Comparison of ENCODE assay signal across 26 cellular contexts in the genomic region with DNA sequence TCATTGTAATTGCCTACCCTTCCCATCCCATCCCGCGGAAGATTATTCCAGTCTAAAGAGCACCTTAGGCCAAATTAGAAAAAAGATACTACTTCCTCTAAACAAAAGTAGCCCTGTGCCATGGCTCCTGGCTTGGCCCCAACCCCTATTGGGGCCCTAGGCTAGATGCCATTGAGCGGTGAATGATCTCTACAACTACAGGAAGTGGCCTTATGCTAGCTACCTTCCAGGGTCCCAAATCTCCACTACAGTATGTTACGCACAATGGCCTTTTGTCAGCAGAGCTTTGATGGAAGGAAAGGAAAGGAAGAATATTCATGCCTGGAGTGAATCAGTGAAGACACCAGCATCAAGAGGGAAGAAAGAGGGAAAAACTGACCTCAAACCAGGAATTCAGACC.
"Had no signal": no experiment of that assay in that cellular context is flagged by ENCODE, and none has a peak within 500 bp of the region (broad histone marks: within the 10 kb centered on the region; RNA-seq: fewer than 3 reads in every experiment).

No MANE protein-coding gene starts in this region.

- H3K27ac ChIP-seq: ascending aorta, cardiac muscle cell, colonic mucosa, epithelial cell of prostate, esophagus squamous epithelium, heart left ventricle had no signal

- H3K27me3 ChIP-seq: ascending aorta, breast epithelium, cardiac muscle cell, colonic mucosa, esophagus squamous epithelium, heart left ventricle had no signal

- ATAC-seq: activated naive CD4-positive, alpha-beta T cell treated with anti-CD3 and anti-CD28 coated beads, Interleukin-2, amount 50 U/mL, for 72 hours; activated T-cell treated with anti-CD3 and anti-CD28 coated beads, Interleukin-2, amount 50 U/mL, for 72 hours; heart left ventricle had no signal

- H3K27ac Mint-ChIP-seq: activated CD4-positive, alpha-beta memory T cell treated with anti-CD3 and anti-CD28 coated beads, Interleukin-2, amount 10 ng/mL, durations not matched to agents 7 days and 5 days; activated CD4-positive, alpha-beta T cell treated with anti-CD3 and anti-CD28 coated beads, Interleukin-2, amount 10 ng/mL, durations not matched to agents 7 days and 5 days; activated naive CD4-positive, alpha-beta T cell treated with anti-CD3 and anti-CD28 coated beads, Interleukin-2, amount 10 ng/mL, durations not matched to agents 7 days and 5 days; activated naive CD4-positive, alpha-beta T cell treated with anti-CD3 and anti-CD28 coated beads, Interleukin-2, amount 50 U/mL, for 72 hours; activated naive CD8-positive, alpha-beta T cell treated with anti-CD3 and anti-CD28 coated beads, Interleukin-2, amount 10 ng/mL, durations not matched to agents 7 days and 5 days; activated T-cell treated with anti-CD3 and anti-CD28 coated beads, Interleukin-2, amount 50 U/mL, for 24 hours; activated T-cell treated with anti-CD3 and anti-CD28 coated beads, Interleukin-2, amount 50 U/mL, for 72 hours; brain had no signal

- DNase-seq: activated CD4-positive, alpha-beta memory T cell treated with anti-CD3 and anti-CD28 coated beads, Interleukin-2, amount 10 ng/mL, durations not matched to agents 7 days and 5 days; activated CD4-positive, alpha-beta T cell treated with anti-CD3 and anti-CD28 coated beads for 1 hour; activated CD4-positive, alpha-beta T cell treated with anti-CD3 and anti-CD28 coated beads for 4 hours; activated CD4-positive, alpha-beta T cell treated with anti-CD3 and anti-CD28 coated beads, Interleukin-2, amount 10 ng/mL, durations not matched to agents 7 days and 5 days; activated CD4-positive, alpha-beta T cell treated with anti-CD3 and anti-CD28 coated beads, Interleukin-2, amount 50 U/mL, for 4 hours; activated CD8-positive, alpha-beta memory T cell treated with anti-CD3 and anti-CD28 coated beads, Interleukin-2, amount 50 U/mL, for 48 hours; activated gamma-delta T cell; activated naive CD4-positive, alpha-beta T cell; activated naive CD4-positive, alpha-beta T cell treated with anti-CD3 and anti-CD28 coated beads, Interleukin-2, amount 10 ng/mL, durations not matched to agents 7 days and 5 days; activated naive CD8-positive, alpha-beta T cell treated with anti-CD3 and anti-CD28 coated beads, Interleukin-2, amount 10 ng/mL, durations not matched to agents 7 days and 5 days; activated T-cell treated with anti-CD3 and anti-CD28 coated beads for 4 hours; activated T-cell treated with anti-CD3 and anti-CD28 coated beads, Interleukin-2, amount 50 U/mL, for 24 hours; activated T-cell treated with anti-CD3 and anti-CD28 coated beads, Interleukin-2, amount 50 U/mL, for 72 hours; central memory CD4-positive, alpha-beta T cell; cerebellar nuclear complex; colonic mucosa; effector CD8-positive, alpha-beta T cell; esophagus squamous epithelium; heart left ventricle; T-helper 2 cell had no signal

- H3K9me3 ChIP-seq: ascending aorta, breast epithelium, colonic mucosa, esophagus squamous epithelium had no signal

- H3K4me1 Mint-ChIP-seq: activated CD4-positive, alpha-beta memory T cell treated with anti-CD3 and anti-CD28 coated beads, Interleukin-2, amount 10 ng/mL, durations not matched to agents 7 days and 5 days; activated CD4-positive, alpha-beta T cell treated with anti-CD3 and anti-CD28 coated beads, Interleukin-2, amount 10 ng/mL, durations not matched to agents 7 days and 5 days; activated naive CD4-positive, alpha-beta T cell treated with anti-CD3 and anti-CD28 coated beads, Interleukin-2, amount 10 ng/mL, durations not matched to agents 7 days and 5 days; activated naive CD8-positive, alpha-beta T cell treated with anti-CD3 and anti-CD28 coated beads, Interleukin-2, amount 10 ng/mL, durations not matched to agents 7 days and 5 days; brain had no signal

- H3K4me3 Mint-ChIP-seq: activated CD4-positive, alpha-beta memory T cell treated with anti-CD3 and anti-CD28 coated beads, Interleukin-2, amount 10 ng/mL, durations not matched to agents 7 days and 5 days; activated CD4-positive, alpha-beta T cell treated with anti-CD3 and anti-CD28 coated beads, Interleukin-2, amount 10 ng/mL, durations not matched to agents 7 days and 5 days; activated naive CD4-positive, alpha-beta T cell treated with anti-CD3 and anti-CD28 coated beads, Interleukin-2, amount 10 ng/mL, durations not matched to agents 7 days and 5 days; activated naive CD8-positive, alpha-beta T cell treated with anti-CD3 and anti-CD28 coated beads, Interleukin-2, amount 10 ng/mL, durations not matched to agents 7 days and 5 days; activated T-cell treated with anti-CD3 and anti-CD28 coated beads, Interleukin-2, amount 50 U/mL, for 24 hours; activated T-cell treated with anti-CD3 and anti-CD28 coated beads, Interleukin-2, amount 50 U/mL, for 72 hours; brain had no signal

- H3K4me3 ChIP-seq: ascending aorta, breast epithelium, cardiac muscle cell, colonic mucosa, esophagus squamous epithelium, heart left ventricle had no signal

- H3K36me3 ChIP-seq: ascending aorta, breast epithelium, cardiac muscle cell, colonic mucosa, esophagus squamous epithelium, heart left ventricle had no signal

- H3K36me3 Mint-ChIP-seq: activated naive CD4-positive, alpha-beta T cell treated with anti-CD3 and anti-CD28 coated beads, Interleukin-2, amount 10 ng/mL, durations not matched to agents 7 days and 5 days; activated naive CD8-positive, alpha-beta T cell treated with anti-CD3 and anti-CD28 coated beads, Interleukin-2, amount 10 ng/mL, durations not matched to agents 7 days and 5 days; brain had no signal

- H3K4me1 ChIP-seq: ascending aorta, breast epithelium, colonic mucosa had no signal

- H3K9me3 Mint-ChIP-seq: activated CD4-positive, alpha-beta memory T cell treated with anti-CD3 and anti-CD28 coated beads, Interleukin-2, amount 10 ng/mL, durations not matched to agents 7 days and 5 days; activated CD4-positive, alpha-beta T cell treated with anti-CD3 and anti-CD28 coated beads, Interleukin-2, amount 10 ng/mL, durations not matched to agents 7 days and 5 days; activated naive CD4-positive, alpha-beta T cell treated with anti-CD3 and anti-CD28 coated beads, Interleukin-2, amount 10 ng/mL, durations not matched to agents 7 days and 5 days; activated naive CD4-positive, alpha-beta T cell treated with anti-CD3 and anti-CD28 coated beads, Interleukin-2, amount 50 U/mL, for 72 hours; activated naive CD8-positive, alpha-beta T cell treated with anti-CD3 and anti-CD28 coated beads, Interleukin-2, amount 10 ng/mL, durations not matched to agents 7 days and 5 days; activated T-cell treated with anti-CD3 and anti-CD28 coated beads, Interleukin-2, amount 50 U/mL, for 24 hours had no signal
